27 cellular contexts compared by ENCODE assay signal in the genomic region with DNA sequence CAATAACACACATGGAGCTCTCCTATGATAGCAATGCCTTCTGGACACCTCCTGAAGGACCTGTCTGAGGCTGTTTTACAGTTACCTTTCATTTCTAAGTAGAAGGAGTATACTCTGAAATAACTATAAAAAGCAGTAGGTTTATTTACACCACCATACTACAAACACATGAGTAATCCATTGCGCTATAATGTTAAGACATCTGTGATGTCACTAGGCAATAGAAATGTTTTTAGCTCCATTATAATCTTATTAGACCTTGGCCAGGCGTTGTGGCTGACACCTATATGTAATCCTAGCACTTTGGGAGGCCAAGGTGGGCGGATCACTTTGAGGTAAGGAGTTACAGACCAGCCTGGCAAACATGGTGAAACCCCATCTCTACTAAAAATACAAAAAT. TPM values are rescaled to one million over a fixed set of nuclear protein-coding genes. Genes with fewer than 3 reads are reported as not detected.
DNase-seq lines count a peak whose midpoint lies in the region; ATAC-seq and TF ChIP-seq lines count a peak whose summit lies in the region.
"Had no signal": no experiment of that assay in that cellular context is flagged by ENCODE, and none has a peak within 500 bp of the region (broad histone marks: within the 10 kb centered on the region; RNA-seq: fewer than 3 reads in every experiment).

No MANE protein-coding gene starts in this region.

- intact Hi-C loops in activated CD4-positive, alpha-beta memory T cell treated with anti-CD3 and anti-CD28 coated beads for 36 hours (cut with micrococcal nuclease), result no loop called here

- peak; percentile 17 for DNase-seq in activated CD4-positive, alpha-beta memory T cell treated with anti-CD3 and anti-CD28 coated beads for 36 hours
- no peak for DNase-seq in activated CD4-positive, alpha-beta memory T cell treated with anti-CD3 and anti-CD28 coated beads, Interleukin-2, amount 10 ng/mL, durations not matched to agents 7 days and 5 days
- DNase-seq in endothelial cell (ENCODE audit: low spot score) (no peak), putamen (ENCODE audit: low spot score) (no peak)
- no peak for DNase-seq in stimulated activated naive B cell treated with anti-CD40 and anti-IgM and Interleukin-4, amounts not matched to agents 10 μg/mL and 1 μg/mL and 100 μg/mL, for 72 hours
- no peak for DNase-seq in central memory CD4-positive, alpha-beta T cell
- DNase-seq: ACHN; activated CD4-positive, alpha-beta T cell treated with anti-CD3 and anti-CD28 coated beads for 1 hour; brain microvascular endothelial cell; cortex of kidney; GF-D8; MM.1S; NCI-H1694; NCI-H2227 treated with DMSO at 0.1 percent for 48 hours; stimulated activated CD4-positive, alpha-beta T cell treated with anti-CD3 and anti-CD28 coated beads, Interleukin-4, amount 100 ng/mL, for 4 hours; T1000 had no signal

- no peak overlapping the region for H3K4me2 ChIP-seq in OCI-LY1 (ENCODE audit: low read length)
- H3K4me2 ChIP-seq: hepatocyte had no signal

- H3K9ac ChIP-seq in OCI-LY1 (ENCODE audit: low read length), result no peak overlapping the region
- H3K9ac ChIP-seq: parathyroid adenoma had no signal

- peaks cover 78% of the 10 kb centered on the region for H3K4me1 ChIP-seq in OCI-LY1 (ENCODE audit: insufficient read depth, low read length, severe bottlenecking)

- no peak overlapping the region for H2AFZ ChIP-seq in OCI-LY1 (ENCODE audit: low read length)
- H2AFZ ChIP-seq: hepatocyte, parathyroid adenoma had no signal

- TF ChIP-seq CTCF in OCI-LY1 (IDR thresholded peaks at IDR 0.05; ENCODE audit: low read length) (no peak), endothelial cell (IDR thresholded peaks at IDR 0.05; ENCODE audit: unreplicated experiment) (no peak)

- CTCF ChIA-PET in activated CD4-positive, alpha-beta memory T cell treated with anti-CD3 and anti-CD28 coated beads for 36 hours (lab: Charles Lee), result no interaction called here
- CTCF ChIA-PET in activated CD4-positive, alpha-beta memory T cell treated with anti-CD3 and anti-CD28 coated beads, Interleukin-2, amount 10 ng/mL, durations not matched to agents 7 days and 5 days (lab: Charles Lee), result no interaction called here

- 0 out of 2 replicates have a peak, but pooled peaks cover 1% of the 10 kb centered on the region for H3F3A ChIP-seq in OCI-LY1 (ENCODE audit: insufficient read depth, low read length)

- H3K36me3 Mint-ChIP-seq in activated CD4-positive, alpha-beta memory T cell treated with anti-CD3 and anti-CD28 coated beads for 36 hours, result peaks cover 3% of the 10 kb centered on the region
- peaks cover 4% of the 10 kb centered on the region for H3K36me3 Mint-ChIP-seq in activated CD4-positive, alpha-beta memory T cell treated with anti-CD3 and anti-CD28 coated beads, Interleukin-2, amount 10 ng/mL, durations not matched to agents 7 days and 5 days (ENCODE audit: low read depth)
- H3K36me3 Mint-ChIP-seq in endothelial cell (ENCODE audit: low read depth, unreplicated experiment), result no peaks in the 10 kb centered on the region
- peaks cover 11 to 15% of the 10 kb centered on the region in 2 donors for H3K36me3 Mint-ChIP-seq in stimulated activated naive B cell treated with anti-CD40 and anti-IgM and Interleukin-4, amounts not matched to agents 10 μg/mL and 1 μg/mL and 100 μg/mL, for 72 hours

- no peak for ATAC-seq in stimulated activated naive B cell treated with anti-CD40 and anti-IgM and Interleukin-4, amounts not matched to agents 10 μg/mL and 1 μg/mL and 100 μg/mL, for 72 hours (replicated peaks)
- no peak for ATAC-seq in GM18909 (IDR thresholded peaks at IDR 0.05; ENCODE audit: poor library complexity, unreplicated experiment)
- ATAC-seq: HepG2 had no signal

- H3K79me2 ChIP-seq in OCI-LY1 (ENCODE audit: insufficient read depth, low read length), result peaks cover 88% of the 10 kb centered on the region

- no peaks in the 10 kb centered on the region for H3K9me2 ChIP-seq in OCI-LY1 (ENCODE audit: low read depth, low read length)

- H3K9me3 ChIP-seq in OCI-LY1 (ENCODE audit: low read length), result no peaks in the 10 kb centered on the region
- H3K9me3 ChIP-seq: Peyer's patch, thoracic aorta had no signal

- peaks cover 4% of the 10 kb centered on the region for H4K20me1 ChIP-seq in OCI-LY1 (ENCODE audit: insufficient read depth, low read length)

- no peak overlapping the region for H3K4me3 Mint-ChIP-seq in activated CD4-positive, alpha-beta memory T cell treated with anti-CD3 and anti-CD28 coated beads for 36 hours
- H3K4me3 Mint-ChIP-seq in activated CD4-positive, alpha-beta memory T cell treated with anti-CD3 and anti-CD28 coated beads, Interleukin-2, amount 10 ng/mL, durations not matched to agents 7 days and 5 days, result no peak overlapping the region
- H3K4me3 Mint-ChIP-seq in endothelial cell (ENCODE audit: unreplicated experiment), result no peak overlapping the region
- H3K4me3 Mint-ChIP-seq in stimulated activated naive B cell treated with anti-CD40 and anti-IgM and Interleukin-4, amounts not matched to agents 10 μg/mL and 1 μg/mL and 100 μg/mL, for 72 hours, result peak overlapping the region; percentile 7 to 57
- H3K4me3 Mint-ChIP-seq: activated naive CD4-positive, alpha-beta T cell treated with anti-CD3 and anti-CD28 coated beads, Interleukin-2, amount 50 U/mL, for 24 hours; CD4-positive, CD25-positive, alpha-beta regulatory T cell had no signal

- peaks cover 37% of the 10 kb centered on the region for H3K4me1 Mint-ChIP-seq in activated CD4-positive, alpha-beta memory T cell treated with anti-CD3 and anti-CD28 coated beads for 36 hours (ENCODE audit: low read depth)
- peaks cover 51% of the 10 kb centered on the region for H3K4me1 Mint-ChIP-seq in activated CD4-positive, alpha-beta memory T cell treated with anti-CD3 and anti-CD28 coated beads, Interleukin-2, amount 10 ng/mL, durations not matched to agents 7 days and 5 days
- peaks cover 10% of the 10 kb centered on the region for H3K4me1 Mint-ChIP-seq in endothelial cell (ENCODE audit: unreplicated experiment)
- peaks cover 43 to 91% of the 10 kb centered on the region in 2 donors for H3K4me1 Mint-ChIP-seq in stimulated activated naive B cell treated with anti-CD40 and anti-IgM and Interleukin-4, amounts not matched to agents 10 μg/mL and 1 μg/mL and 100 μg/mL, for 72 hours

- peak overlapping the region; percentile 64 for H3K27ac Mint-ChIP-seq in activated CD4-positive, alpha-beta memory T cell treated with anti-CD3 and anti-CD28 coated beads for 36 hours
- no peak overlapping the region for H3K27ac Mint-ChIP-seq in activated CD4-positive, alpha-beta memory T cell treated with anti-CD3 and anti-CD28 coated beads, Interleukin-2, amount 10 ng/mL, durations not matched to agents 7 days and 5 days
- peak overlapping the region; percentile 7 for H3K27ac Mint-ChIP-seq in endothelial cell (ENCODE audit: unreplicated experiment)
- peak overlapping the region; percentile 93 for H3K27ac Mint-ChIP-seq in stimulated activated naive B cell treated with anti-CD40 and anti-IgM and Interleukin-4, amounts not matched to agents 10 μg/mL and 1 μg/mL and 100 μg/mL, for 72 hours
- H3K27ac Mint-ChIP-seq: activated naive CD4-positive, alpha-beta T cell treated with anti-CD3 and anti-CD28 coated beads, Interleukin-2, amount 50 U/mL, for 24 hours had no signal

- peaks cover 58% of the 10 kb centered on the region for H3K36me3 ChIP-seq in OCI-LY1 (ENCODE audit: insufficient read depth, low read length)
- H3K36me3 ChIP-seq: brain microvascular endothelial cell, Peyer's patch, thoracic aorta had no signal

- no peaks in the 10 kb centered on the region for H3K27me3 Mint-ChIP-seq in activated CD4-positive, alpha-beta memory T cell treated with anti-CD3 and anti-CD28 coated beads for 36 hours
- no peaks in the 10 kb centered on the region for H3K27me3 Mint-ChIP-seq in activated CD4-positive, alpha-beta memory T cell treated with anti-CD3 and anti-CD28 coated beads, Interleukin-2, amount 10 ng/mL, durations not matched to agents 7 days and 5 days
- H3K27me3 Mint-ChIP-seq in endothelial cell (ENCODE audit: unreplicated experiment), result no peaks in the 10 kb centered on the region
- no peaks in the 10 kb centered on the region for H3K27me3 Mint-ChIP-seq in stimulated activated naive B cell treated with anti-CD40 and anti-IgM and Interleukin-4, amounts not matched to agents 10 μg/mL and 1 μg/mL and 100 μg/mL, for 72 hours
- H3K27me3 Mint-ChIP-seq: activated naive CD4-positive, alpha-beta T cell treated with anti-CD3 and anti-CD28 coated beads, Interleukin-2, amount 50 U/mL, for 24 hours; CD4-positive, CD25-positive, alpha-beta regulatory T cell had no signal

- no peaks in the 10 kb centered on the region for H3K27me3 ChIP-seq in OCI-LY1 (ENCODE audit: insufficient read depth, low read length)
- H3K27me3 ChIP-seq: brain microvascular endothelial cell, hepatocyte, Peyer's patch had no signal

- H3K4me3 ChIP-seq in OCI-LY1 (ENCODE audit: low read depth, low read length, poor library complexity, severe bottlenecking), result no peak overlapping the region
- H3K4me3 ChIP-seq: hepatocyte, lung, Peyer's patch, skin epidermis, thoracic aorta had no signal

- H3K27ac ChIP-seq in OCI-LY1 (ENCODE audit: low read depth, low read length, poor library complexity, severe bottlenecking), result peak overlapping the region; percentile 100
- H3K27ac ChIP-seq: brain microvascular endothelial cell, hepatocyte, parathyroid adenoma, skin epidermis, thoracic aorta had no signal

- H3K9me3 Mint-ChIP-seq in activated CD4-positive, alpha-beta memory T cell treated with anti-CD3 and anti-CD28 coated beads for 36 hours, result no peaks in the 10 kb centered on the region
- no peaks in the 10 kb centered on the region for H3K9me3 Mint-ChIP-seq in activated CD4-positive, alpha-beta memory T cell treated with anti-CD3 and anti-CD28 coated beads, Interleukin-2, amount 10 ng/mL, durations not matched to agents 7 days and 5 days
- no peaks in the 10 kb centered on the region for H3K9me3 Mint-ChIP-seq in endothelial cell (ENCODE audit: unreplicated experiment)
- no peaks in the 10 kb centered on the region for H3K9me3 Mint-ChIP-seq in stimulated activated naive B cell treated with anti-CD40 and anti-IgM and Interleukin-4, amounts not matched to agents 10 μg/mL and 1 μg/mL and 100 μg/mL, for 72 hours
- H3K9me3 Mint-ChIP-seq: activated naive CD4-positive, alpha-beta T cell treated with anti-CD3 and anti-CD28 coated beads, Interleukin-2, amount 50 U/mL, for 24 hours; CD4-positive, CD25-positive, alpha-beta regulatory T cell had no signal

- POLR2A ChIA-PET in activated CD4-positive, alpha-beta memory T cell treated with anti-CD3 and anti-CD28 coated beads for 36 hours (lab: Charles Lee), result no interaction called here
- POLR2A ChIA-PET in activated CD4-positive, alpha-beta memory T cell treated with anti-CD3 and anti-CD28 coated beads, Interleukin-2, amount 10 ng/mL, durations not matched to agents 7 days and 5 days (lab: Charles Lee), result interaction anchor here (1.5 kb wide), 1 partner anchor 9 kb away, joined by 3 read pairs; no protein-coding TSS in a partner anchor

RNA-seq across cellular contexts. Expression of a gene that starts 24.7 kb away (rescaled TPM):
- total RNA-seq in activated CD4-positive, alpha-beta memory T cell treated with anti-CD3 and anti-CD28 coated beads for 36 hours, result 10 to 100 TPM; 40.9 to 45.4 TPM
- total RNA-seq in activated CD4-positive, alpha-beta memory T cell treated with anti-CD3 and anti-CD28 coated beads, Interleukin-2, amount 10 ng/mL, durations not matched to agents 7 days and 5 days, result 10 to 100 TPM; 50.7 to 51.2 TPM
- total RNA-seq in endothelial cell (ENCODE audit: unreplicated experiment), result 18.8 TPM

RNA-seq across cellular contexts. Expression of a gene that starts 51.1 kb away (rescaled TPM):
- total RNA-seq in activated CD4-positive, alpha-beta memory T cell treated with anti-CD3 and anti-CD28 coated beads for 36 hours, result 1 to 10 TPM; 7.6 to 9.5 TPM
- 1 to 10 TPM; 6.3 to 8.5 TPM for total RNA-seq in activated CD4-positive, alpha-beta memory T cell treated with anti-CD3 and anti-CD28 coated beads, Interleukin-2, amount 10 ng/mL, durations not matched to agents 7 days and 5 days
- 8.4 TPM for total RNA-seq in endothelial cell (ENCODE audit: unreplicated experiment)

RNA-seq across cellular contexts. Expression of a gene that starts 51.4 kb away (rescaled TPM):
- total RNA-seq in activated CD4-positive, alpha-beta memory T cell treated with anti-CD3 and anti-CD28 coated beads for 36 hours, result 10 to 100 TPM; 14.0 to 15.4 TPM
- 10 to 100 TPM; 10.7 to 11.2 TPM for total RNA-seq in activated CD4-positive, alpha-beta memory T cell treated with anti-CD3 and anti-CD28 coated beads, Interleukin-2, amount 10 ng/mL, durations not matched to agents 7 days and 5 days
- total RNA-seq in endothelial cell (ENCODE audit: unreplicated experiment), result 15.2 TPM

Comparison
In these comparisons a context has a peak if more than half of its experiments do, and no peak if none do; other contexts are left out.
1. H3K4me3 Mint-ChIP-seq: peak in stimulated activated naive B cell treated with anti-CD40 and anti-IgM and Interleukin-4, amounts not matched to agents 10 μg/mL and 1 μg/mL and 100 μg/mL, for 72 hours (2 of 2); none in activated CD4-positive, alpha-beta memory T cell treated with anti-CD3 and anti-CD28 coated beads for 36 hours (single experiment), activated CD4-positive, alpha-beta memory T cell treated with anti-CD3 and anti-CD28 coated beads, Interleukin-2, amount 10 ng/mL, durations not matched to agents 7 days and 5 days (single experiment) and endothelial cell (single experiment).